ENCODE assay signal across 11 cellular contexts in genomic region chr15:78073026-78073425, GRCh38. TPM values are rescaled to one million over a fixed set of nuclear protein-coding genes. Genes with fewer than 3 reads are reported as not detected.
DNase-seq lines count a peak whose midpoint lies in the region; ATAC-seq and TF ChIP-seq lines count a peak whose summit lies in the region.
"Had no signal": no experiment of that assay in that cellular context is flagged by ENCODE, and none has a peak within 500 bp of the region (broad histone marks: within the 10 kb centered on the region; RNA-seq: fewer than 3 reads in every experiment).

No MANE protein-coding gene starts in this region.

- H3K4me3 Mint-ChIP-seq in HFFc6 (peak overlapping the region; percentile 78), glutamatergic neuron (ENCODE audit: unreplicated experiment) (peak overlapping the region; percentile 44)
- H3K4me3 Mint-ChIP-seq in activated CD8-positive, alpha-beta T cell treated with anti-CD3 and anti-CD28 coated beads, Interleukin-2, amount 10 ng/mL, durations not matched to agents 7 days and 5 days: peak overlapping the region; percentile 67

- TF ChIP-seq CTCF in HFFc6 (IDR thresholded peaks at IDR 0.05) (no peak), glutamatergic neuron (IDR thresholded peaks at IDR 0.05; ENCODE audit: partially characterized antibody, unreplicated experiment) (no peak)

- no peaks in the 10 kb centered on the region for H3K9me3 Mint-ChIP-seq in HFFc6
- H3K9me3 Mint-ChIP-seq in activated CD8-positive, alpha-beta T cell treated with anti-CD3 and anti-CD28 coated beads, Interleukin-2, amount 10 ng/mL, durations not matched to agents 7 days and 5 days (ENCODE audit: insufficient read depth): no peaks in the 10 kb centered on the region
- H3K9me3 Mint-ChIP-seq in glutamatergic neuron (ENCODE audit: unreplicated experiment): peaks cover 2% of the 10 kb centered on the region

- POLR2A ChIA-PET in activated CD8-positive, alpha-beta T cell treated with anti-CD3 and anti-CD28 coated beads, Interleukin-2, amount 10 ng/mL, durations not matched to agents 7 days and 5 days (lab: Charles Lee): interaction anchor here (1.0 to 4.5 kb wide), 3 partner anchors 17 to 38 kb away, joined by 3 to 21 read pairs (median 6); no protein-coding TSS in a partner anchor

- CTCF ChIA-PET in activated CD8-positive, alpha-beta T cell treated with anti-CD3 and anti-CD28 coated beads, Interleukin-2, amount 10 ng/mL, durations not matched to agents 7 days and 5 days (lab: Charles Lee): interaction anchor here (0.9 to 15.5 kb wide), 7 partner anchors 10 to 73 kb away, joined by 3 to 305 read pairs (median 6); no protein-coding TSS in a partner anchor

- H3K4me3 ChIP-seq in skin epidermis: no peak overlapping the region

- H3K36me3 Mint-ChIP-seq in HFFc6 (ENCODE audit: low read depth) (peaks cover 12% of the 10 kb centered on the region; the same call in 1 of the 2 replicates), glutamatergic neuron (ENCODE audit: unreplicated experiment) (no peaks in the 10 kb centered on the region)
- H3K36me3 Mint-ChIP-seq in activated CD8-positive, alpha-beta T cell treated with anti-CD3 and anti-CD28 coated beads, Interleukin-2, amount 10 ng/mL, durations not matched to agents 7 days and 5 days (ENCODE audit: low read depth): peaks cover 55% of the 10 kb centered on the region

- H3K27ac Mint-ChIP-seq in HFFc6 (peak overlapping the region; percentile 97), glutamatergic neuron (ENCODE audit: unreplicated experiment) (peak overlapping the region; percentile 10)
- peak overlapping the region; percentile 84 for H3K27ac Mint-ChIP-seq in activated CD8-positive, alpha-beta T cell treated with anti-CD3 and anti-CD28 coated beads, Interleukin-2, amount 10 ng/mL, durations not matched to agents 7 days and 5 days

- H3K4me1 Mint-ChIP-seq in HFFc6 (ENCODE audit: low read depth): peaks cover 55% of the 10 kb centered on the region
- H3K4me1 Mint-ChIP-seq in activated CD8-positive, alpha-beta T cell treated with anti-CD3 and anti-CD28 coated beads, Interleukin-2, amount 10 ng/mL, durations not matched to agents 7 days and 5 days (ENCODE audit: low read depth): peaks cover 52% of the 10 kb centered on the region
- peaks cover 44% of the 10 kb centered on the region for H3K4me1 Mint-ChIP-seq in glutamatergic neuron (ENCODE audit: low read depth, unreplicated experiment)

- H3K27me3 Mint-ChIP-seq in HFFc6 (ENCODE audit: insufficient read depth): no peaks in the 10 kb centered on the region; the same call in 1 of the 2 replicates
- H3K27me3 Mint-ChIP-seq in activated CD8-positive, alpha-beta T cell treated with anti-CD3 and anti-CD28 coated beads, Interleukin-2, amount 10 ng/mL, durations not matched to agents 7 days and 5 days (ENCODE audit: low read depth): no peaks in the 10 kb centered on the region
- H3K27me3 Mint-ChIP-seq in glutamatergic neuron (ENCODE audit: unreplicated experiment): peaks cover 2% of the 10 kb centered on the region

- ATAC-seq in activated CD8-positive, alpha-beta T cell treated with anti-CD3 and anti-CD28 coated beads, Interleukin-2, amount 10 ng/mL, durations not matched to agents 7 days and 5 days: no peak
- no peak for ATAC-seq in HG02840 (IDR thresholded peaks at IDR 0.05; ENCODE audit: low FRiP score, unreplicated experiment)
- no peak for ATAC-seq in GM21528 (IDR thresholded peaks at IDR 0.05; ENCODE audit: low FRiP score, unreplicated experiment)
- ATAC-seq in GM19467 (IDR thresholded peaks at IDR 0.05; ENCODE audit: unreplicated experiment): no peak

- no peak for DNase-seq in HFFc6
- no peak for DNase-seq in activated CD8-positive, alpha-beta T cell treated with anti-CD3 and anti-CD28 coated beads, Interleukin-2, amount 10 ng/mL, durations not matched to agents 7 days and 5 days
- DNase-seq in glutamatergic neuron: no peak
- no peak for DNase-seq in cerebellar nuclear complex (lab: John Stamatoyannopoulos, UW)
- DNase-seq: GDM1 had no signal

- peak overlapping the region in 19 of 21 experiments; percentile 3 to 95 (median 72) for H3K27ac ChIP-seq in skin epidermis

RNA-seq across cellular contexts. Expression of gene TBC1D2B, which starts 4.5 kb away (rescaled TPM):
- 10 to 100 TPM; 34.1 to 42.5 (median 38.0) TPM for total RNA-seq in HFFc6 (2021; fragmentation: NEBNext Ultra II Directional; extraction: Animal tissue kit (Norgen Biotek cat#: 25700))
- total RNA-seq in activated CD8-positive, alpha-beta T cell treated with anti-CD3 and anti-CD28 coated beads, Interleukin-2, amount 10 ng/mL, durations not matched to agents 7 days and 5 days: 100 to 1,000 TPM; 109 to 119 TPM
- 45.3 TPM for total RNA-seq in glutamatergic neuron (ENCODE audit: unreplicated experiment)

RNA-seq across cellular contexts. Expression of gene SH2D7, which starts 19.3 kb away (rescaled TPM):
- total RNA-seq in HFFc6 (2021; fragmentation: NEBNext Ultra II Directional; extraction: Animal tissue kit (Norgen Biotek cat#: 25700)): not detected
- total RNA-seq in activated CD8-positive, alpha-beta T cell treated with anti-CD3 and anti-CD28 coated beads, Interleukin-2, amount 10 ng/mL, durations not matched to agents 7 days and 5 days: under 1 TPM; 0.29 to 0.31 TPM
- total RNA-seq in glutamatergic neuron (ENCODE audit: unreplicated experiment): not detected
- total RNA-seq: glomerular endothelial cell, NCI-H460 had no signal

RNA-seq across cellular contexts. Expression of gene CIB2, which starts 58.2 kb away (rescaled TPM):
- 1 to 10 TPM; 1.3 to 1.8 (median 1.4) TPM for total RNA-seq in HFFc6 (2021; fragmentation: NEBNext Ultra II Directional; extraction: Animal tissue kit (Norgen Biotek cat#: 25700))
- 1 to 10 TPM; 1.4 to 2.2 TPM for total RNA-seq in activated CD8-positive, alpha-beta T cell treated with anti-CD3 and anti-CD28 coated beads, Interleukin-2, amount 10 ng/mL, durations not matched to agents 7 days and 5 days
- 131 TPM for total RNA-seq in glutamatergic neuron (ENCODE audit: unreplicated experiment)

Comparison
In these comparisons a context has a peak if more than half of its experiments do, and no peak if none do; other contexts are left out.
1. H3K27ac Mint-ChIP-seq: peak in every context shown above with its lines; median percentile 97 in HFFc6; 84 in activated CD8-positive, alpha-beta T cell treated with anti-CD3 and anti-CD28 coated beads, Interleukin-2, amount 10 ng/mL, durations not matched to agents 7 days and 5 days; 10 in glutamatergic neuron.
2. RNA of gene CIB2, which starts 58.2 kb away (total RNA-seq): 131 TPM in glutamatergic neuron (single experiment); 1.4 to 2.2 TPM in activated CD8-positive, alpha-beta T cell treated with anti-CD3 and anti-CD28 coated beads, Interleukin-2, amount 10 ng/mL, durations not matched to agents 7 days and 5 days and 1.3 to 1.8 TPM in HFFc6; every median in the first group is over 10 times any median in the second.
3. Peak in every context shown above with its lines, with median percentiles within 50 percentile points of each other: H3K4me3 Mint-ChIP-seq.